24 cellular contexts compared by ENCODE assay signal in the genomic region with DNA sequence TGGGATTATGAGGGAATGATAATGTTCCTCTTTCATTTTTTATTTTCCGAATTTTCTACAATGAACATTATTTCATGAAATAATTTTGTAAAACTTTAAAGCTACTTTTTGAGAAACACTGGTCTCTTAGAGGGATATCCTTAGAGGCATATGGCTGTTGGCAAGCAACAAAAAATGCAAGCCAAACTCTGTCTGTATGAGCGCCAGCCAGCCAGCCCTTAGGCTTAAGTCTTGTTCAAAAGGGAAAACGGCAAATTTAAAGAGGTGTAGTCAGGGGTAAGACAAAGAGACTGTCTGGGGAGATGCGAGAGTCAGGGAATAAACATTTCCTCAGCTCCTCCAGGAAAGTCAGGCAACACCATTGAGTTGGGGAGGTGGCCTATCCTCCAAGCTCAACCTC. TPM values are rescaled to one million over a fixed set of nuclear protein-coding genes. Genes with fewer than 3 reads are reported as not detected.
DNase-seq lines count a peak whose midpoint lies in the region; ATAC-seq and TF ChIP-seq lines count a peak whose summit lies in the region.
"Had no signal": no experiment of that assay in that cellular context is flagged by ENCODE, and none has a peak within 500 bp of the region (broad histone marks: within the 10 kb centered on the region; RNA-seq: fewer than 3 reads in every experiment).

No MANE protein-coding gene starts in this region.

- no peak overlapping the region for H3K4me3 Mint-ChIP-seq in activated CD8-positive, alpha-beta T cell treated with anti-CD3 and anti-CD28 coated beads, Interleukin-2, amount 10 ng/mL, durations not matched to agents 7 days and 5 days
- H3K4me3 Mint-ChIP-seq in activated CD8-positive, alpha-beta T cell treated with anti-CD3 and anti-CD28 coated beads for 36 hours = no peak overlapping the region
- H3K4me3 Mint-ChIP-seq in natural killer cell = no peak overlapping the region
- H3K4me3 Mint-ChIP-seq: activated naive CD4-positive, alpha-beta T cell treated with anti-CD3 and anti-CD28 coated beads, Interleukin-2, amount 50 U/mL, for 24 hours; mesothelial cell of epicardium; nephron had no signal

- peaks cover 66% of the 10 kb centered on the region for H3K36me3 Mint-ChIP-seq in activated CD8-positive, alpha-beta T cell treated with anti-CD3 and anti-CD28 coated beads, Interleukin-2, amount 10 ng/mL, durations not matched to agents 7 days and 5 days (ENCODE audit: low read depth)
- peaks cover 44% of the 10 kb centered on the region for H3K36me3 Mint-ChIP-seq in activated CD8-positive, alpha-beta T cell treated with anti-CD3 and anti-CD28 coated beads for 36 hours (ENCODE audit: low read depth)
- peaks cover 25% of the 10 kb centered on the region for H3K36me3 Mint-ChIP-seq in natural killer cell

- intact Hi-C loops in activated CD8-positive, alpha-beta T cell treated with anti-CD3 and anti-CD28 coated beads for 36 hours (cut with micrococcal nuclease) = loop anchor here (10.0 kb wide), 1 partner anchor 199 kb away; no protein-coding TSS in a partner anchor
- intact Hi-C loops in left ventricle myocardium superior (cut with micrococcal nuclease) (no loop called here), gastrocnemius medialis (cut with DNase I; ENCODE audit: low total_unique reads) (no loop called here), natural killer cell (cut with micrococcal nuclease) (no loop called here)

- peaks cover 39 to 46% of the 10 kb centered on the region in 2 donors for H3K4me1 ChIP-seq in gastrocnemius medialis
- H3K4me1 ChIP-seq: uterus had no signal

- H3K27ac Mint-ChIP-seq in activated CD8-positive, alpha-beta T cell treated with anti-CD3 and anti-CD28 coated beads, Interleukin-2, amount 10 ng/mL, durations not matched to agents 7 days and 5 days = peak overlapping the region; percentile 3
- no peak overlapping the region for H3K27ac Mint-ChIP-seq in activated CD8-positive, alpha-beta T cell treated with anti-CD3 and anti-CD28 coated beads for 36 hours
- H3K27ac Mint-ChIP-seq in natural killer cell = no peak overlapping the region
- H3K27ac Mint-ChIP-seq: activated naive CD4-positive, alpha-beta T cell treated with anti-CD3 and anti-CD28 coated beads, Interleukin-2, amount 50 U/mL, for 24 hours; mesothelial cell of epicardium; nephron had no signal

- in situ Hi-C loops in gastrocnemius medialis (cut with MboI; ENCODE audit: low sequenced_read_pairs in 4 of 4) (no loop called here), ACHN (cut with HindIII; ENCODE audit: low pct_ligation_motif_present, low pct_unique_long_range_greater_than_20kb, low sequenced_read_pairs) (no loop called here)

- H3K27ac ChIP-seq in gastrocnemius medialis = peak overlapping the region; percentile 80 to 87 (median 84)
- H3K27ac ChIP-seq: foreskin keratinocyte, SK-N-MC, uterus, WERI-Rb-1 had no signal

- no peak for ATAC-seq in activated CD8-positive, alpha-beta T cell treated with anti-CD3 and anti-CD28 coated beads, Interleukin-2, amount 10 ng/mL, durations not matched to agents 7 days and 5 days
- ATAC-seq in activated CD8-positive, alpha-beta T cell treated with anti-CD3 and anti-CD28 coated beads for 36 hours = no peak
- peak; percentile 47 for ATAC-seq in left ventricle myocardium superior
- ATAC-seq in gastrocnemius medialis = no peak
- no peak for ATAC-seq in natural killer cell
- ATAC-seq in HG03432 (IDR thresholded peaks at IDR 0.05; ENCODE audit: unreplicated experiment) = no peak
- ATAC-seq: Panc1 had no signal

- CTCF ChIA-PET in activated CD8-positive, alpha-beta T cell treated with anti-CD3 and anti-CD28 coated beads, Interleukin-2, amount 10 ng/mL, durations not matched to agents 7 days and 5 days (lab: Charles Lee) = interaction anchor here (1.6 kb wide), 1 partner anchor 126 kb away, joined by 3 read pairs; no protein-coding TSS in a partner anchor
- CTCF ChIA-PET in activated CD8-positive, alpha-beta T cell treated with anti-CD3 and anti-CD28 coated beads for 36 hours (lab: Charles Lee) = interaction anchor here (0.6 kb wide), 1 partner anchor 189 kb away, joined by 3 read pairs; no protein-coding TSS in a partner anchor

- POLR2A ChIA-PET in activated CD8-positive, alpha-beta T cell treated with anti-CD3 and anti-CD28 coated beads, Interleukin-2, amount 10 ng/mL, durations not matched to agents 7 days and 5 days (lab: Charles Lee) = no interaction called here
- POLR2A ChIA-PET in activated CD8-positive, alpha-beta T cell treated with anti-CD3 and anti-CD28 coated beads for 36 hours (lab: Charles Lee) = interaction anchor here (0.6 to 1.0 kb wide), 3 partner anchors 152 to 273 kb away, joined by 3 to 4 read pairs (median 4); no protein-coding TSS in a partner anchor

- H3K9me3 Mint-ChIP-seq in activated CD8-positive, alpha-beta T cell treated with anti-CD3 and anti-CD28 coated beads, Interleukin-2, amount 10 ng/mL, durations not matched to agents 7 days and 5 days (ENCODE audit: insufficient read depth) = no peaks in the 10 kb centered on the region
- H3K9me3 Mint-ChIP-seq in activated CD8-positive, alpha-beta T cell treated with anti-CD3 and anti-CD28 coated beads for 36 hours = no peaks in the 10 kb centered on the region
- H3K9me3 Mint-ChIP-seq in natural killer cell = no peaks in the 10 kb centered on the region
- H3K9me3 Mint-ChIP-seq: activated naive CD4-positive, alpha-beta T cell treated with anti-CD3 and anti-CD28 coated beads, Interleukin-2, amount 50 U/mL, for 24 hours; mesothelial cell of epicardium; nephron had no signal

- TF ChIP-seq CTCF in activated CD8-positive, alpha-beta T cell treated with anti-CD3 and anti-CD28 coated beads for 36 hours (IDR thresholded peaks at IDR 0.05) = no peak
- no peak for TF ChIP-seq CTCF in gastrocnemius medialis (IDR thresholded peaks at IDR 0.05 in 4 of 5, conservative IDR thresholded peaks at IDR 0.05 in 1 of 5)
- TF ChIP-seq CTCF in natural killer cell (IDR thresholded peaks at IDR 0.05) = no peak

- no peaks in the 10 kb centered on the region for H3K27me3 ChIP-seq in gastrocnemius medialis
- H3K27me3 ChIP-seq: BE2C, foreskin keratinocyte, uterus had no signal

- no peak for TF ChIP-seq POLR2A in gastrocnemius medialis (IDR thresholded peaks at IDR 0.05)

- no peaks in the 10 kb centered on the region for H3K9me3 ChIP-seq in gastrocnemius medialis
- H3K9me3 ChIP-seq: BE2C, Caco-2, uterus had no signal

- DNase-seq in activated CD8-positive, alpha-beta T cell treated with anti-CD3 and anti-CD28 coated beads, Interleukin-2, amount 10 ng/mL, durations not matched to agents 7 days and 5 days = no peak
- no peak for DNase-seq in activated CD8-positive, alpha-beta T cell treated with anti-CD3 and anti-CD28 coated beads for 36 hours
- DNase-seq in cerebellum (ENCODE audit: low spot score) = peak; percentile 73
- DNase-seq in left ventricle myocardium superior = no peak
- DNase-seq in gastrocnemius medialis = no peak
- DNase-seq in ACHN = no peak
- DNase-seq in natural killer cell = no peak
- DNase-seq: activated CD8-positive, alpha-beta memory T cell treated with anti-CD3 and anti-CD28 coated beads for 24 hours; activated T-cell treated with anti-CD3 and anti-CD28 coated beads, Interleukin-2, amount 50 U/mL, for 48 hours; Caco-2; cortex of kidney; H7; KBM-7; stimulated activated CD4-positive, alpha-beta T cell treated with anti-CD3 and anti-CD28 coated beads, Interleukin-4, amount 100 ng/mL, for 4 hours; WERI-Rb-1 had no signal

- H3K4me1 Mint-ChIP-seq in activated CD8-positive, alpha-beta T cell treated with anti-CD3 and anti-CD28 coated beads, Interleukin-2, amount 10 ng/mL, durations not matched to agents 7 days and 5 days (ENCODE audit: low read depth) = no peaks in the 10 kb centered on the region
- H3K4me1 Mint-ChIP-seq in activated CD8-positive, alpha-beta T cell treated with anti-CD3 and anti-CD28 coated beads for 36 hours (ENCODE audit: low read depth) = no peaks in the 10 kb centered on the region
- no peaks in the 10 kb centered on the region for H3K4me1 Mint-ChIP-seq in natural killer cell
- H3K4me1 Mint-ChIP-seq: activated naive CD4-positive, alpha-beta T cell treated with anti-CD3 and anti-CD28 coated beads, Interleukin-2, amount 50 U/mL, for 24 hours; mesothelial cell of epicardium; nephron had no signal

- peaks cover 0 to 67% of the 10 kb centered on the region in 2 donors for H3K36me3 ChIP-seq in gastrocnemius medialis
- H3K36me3 ChIP-seq: uterus had no signal

- H3K27me3 Mint-ChIP-seq in activated CD8-positive, alpha-beta T cell treated with anti-CD3 and anti-CD28 coated beads, Interleukin-2, amount 10 ng/mL, durations not matched to agents 7 days and 5 days (ENCODE audit: low read depth) = no peaks in the 10 kb centered on the region
- H3K27me3 Mint-ChIP-seq in activated CD8-positive, alpha-beta T cell treated with anti-CD3 and anti-CD28 coated beads for 36 hours = no peaks in the 10 kb centered on the region
- no peaks in the 10 kb centered on the region for H3K27me3 Mint-ChIP-seq in natural killer cell (ENCODE audit: low read depth in 2 of 2)
- H3K27me3 Mint-ChIP-seq: activated naive CD4-positive, alpha-beta T cell treated with anti-CD3 and anti-CD28 coated beads, Interleukin-2, amount 50 U/mL, for 24 hours had no signal

- H3K4me3 ChIP-seq in gastrocnemius medialis = no peak overlapping the region
- H3K4me3 ChIP-seq: SK-N-MC, uterus had no signal

RNA-seq across cellular contexts. Expression of a gene that starts 22.5 kb away (rescaled TPM):
- total RNA-seq in activated CD8-positive, alpha-beta T cell treated with anti-CD3 and anti-CD28 coated beads, Interleukin-2, amount 10 ng/mL, durations not matched to agents 7 days and 5 days = 10 to 100 TPM; 86.5 to 91.4 TPM
- 10 to 100 TPM; 55.3 to 58.5 TPM for total RNA-seq in activated CD8-positive, alpha-beta T cell treated with anti-CD3 and anti-CD28 coated beads for 36 hours
- total RNA-seq in cerebellum = 35.4 TPM
- 31.5 TPM for total RNA-seq in left ventricle myocardium superior
- 10 to 100 TPM; 26.4 to 45.2 (median 35.6) TPM for total RNA-seq in gastrocnemius medialis
- 100 to 1,000 TPM; 102 to 130 (median 128) TPM for total RNA-seq in natural killer cell

RNA-seq across cellular contexts. Expression of a gene that starts 48.4 kb away (rescaled TPM):
- 100 to 1,000 TPM; 102 to 103 TPM for total RNA-seq in activated CD8-positive, alpha-beta T cell treated with anti-CD3 and anti-CD28 coated beads, Interleukin-2, amount 10 ng/mL, durations not matched to agents 7 days and 5 days
- total RNA-seq in activated CD8-positive, alpha-beta T cell treated with anti-CD3 and anti-CD28 coated beads for 36 hours = 100 to 1,000 TPM in 1 of 2 experiments, 10 to 100 TPM in 1; 92.4 to 105 TPM
- total RNA-seq in cerebellum (40.3 TPM), left ventricle myocardium superior (402 TPM), gastrocnemius medialis (100 to 1,000 TPM; 119 to 261 (median 179) TPM), natural killer cell (10 to 100 TPM; 33.6 to 40.8 (median 35.4) TPM)

RNA-seq across cellular contexts. Expression of a gene that starts 48.8 kb away (rescaled TPM):
- 10 to 100 TPM; 19.0 to 21.8 TPM for total RNA-seq in activated CD8-positive, alpha-beta T cell treated with anti-CD3 and anti-CD28 coated beads, Interleukin-2, amount 10 ng/mL, durations not matched to agents 7 days and 5 days
- 10 to 100 TPM; 18.5 to 18.7 TPM for total RNA-seq in activated CD8-positive, alpha-beta T cell treated with anti-CD3 and anti-CD28 coated beads for 36 hours
- 9.3 TPM for total RNA-seq in cerebellum
- total RNA-seq in left ventricle myocardium superior = 21.6 TPM
- total RNA-seq in gastrocnemius medialis = 10 to 100 TPM; 23.8 to 38.6 (median 33.8) TPM
- 10 to 100 TPM; 15.9 to 20.0 (median 16.0) TPM for total RNA-seq in natural killer cell
